10 cellular contexts compared by ENCODE assay signal in genomic region chr2:134233733-134234135, GRCh38. TPM values are rescaled to one million over a fixed set of nuclear protein-coding genes. Genes with fewer than 3 reads are reported as not detected.
DNase-seq lines count a peak whose midpoint lies in the region; ATAC-seq and TF ChIP-seq lines count a peak whose summit lies in the region.
"Had no signal": no experiment of that assay in that cellular context is flagged by ENCODE, and none has a peak within 500 bp of the region (broad histone marks: within the 10 kb centered on the region; RNA-seq: fewer than 3 reads in every experiment).

No MANE protein-coding gene starts in this region.

- CTCF ChIA-PET in naive thymus-derived CD4-positive, alpha-beta T cell (lab: Charles Lee), result interaction anchor here (2.8 kb wide), 1 partner anchor 12 kb away, joined by 13 read pairs; no protein-coding TSS in a partner anchor

- 36 to 43% methylated on average over 2 of the region's 2 CpGs for WGBS in thyroid gland, 2 donors

- peak overlapping the region; percentile 28 for H3K4me3 ChIP-seq in Jurkat, Clone E6-1 (ENCODE audit: low read length)
- peak overlapping the region; percentile 14 for H3K4me3 ChIP-seq in naive thymus-derived CD4-positive, alpha-beta T cell (ENCODE audit: low read length)
- no peak overlapping the region for H3K4me3 ChIP-seq in thyroid gland (replicated peaks in 1 of 3)
- H3K4me3 ChIP-seq: lung had no signal

- peak overlapping the region; percentile 29 to 81 (median 64) for H3K4me3 Mint-ChIP-seq in naive thymus-derived CD4-positive, alpha-beta T cell

- H3K36me3 Mint-ChIP-seq in naive thymus-derived CD4-positive, alpha-beta T cell, result peaks cover 3 to 28% (median 3%) of the 10 kb centered on the region in 5 donors

- H3K9me3 ChIP-seq in naive thymus-derived CD4-positive, alpha-beta T cell (ENCODE audit: control insufficient read depth in 2 of 3, low read length in 3 of 3), result peaks cover 0 to 3% (median 0%) of the 10 kb centered on the region in 3 experiments
- no peaks in the 10 kb centered on the region for H3K9me3 ChIP-seq in thyroid gland

- POLR2A ChIA-PET in naive thymus-derived CD4-positive, alpha-beta T cell (lab: Charles Lee), result interaction anchor here (1.8 kb wide), 1 partner anchor 10 kb away, joined by 4 read pairs; no protein-coding TSS in a partner anchor

- no peak for TF ChIP-seq POLR2A in thyroid gland (IDR thresholded peaks at IDR 0.05)

- no peaks in the 10 kb centered on the region for H3K36me3 ChIP-seq in naive thymus-derived CD4-positive, alpha-beta T cell (ENCODE audit: control insufficient read depth in 2 of 3, insufficient read depth in 3 of 3, low read length in 3 of 3)
- H3K36me3 ChIP-seq in thyroid gland, result no peaks in the 10 kb centered on the region

- peak; percentile 41 for DNase-seq in Jurkat, Clone E6-1 (ENCODE audit: low read depth, low spot score)
- no peak for DNase-seq in naive thymus-derived CD4-positive, alpha-beta T cell
- DNase-seq in NCI-H2081 (lab: John Stamatoyannopoulos, UW) (no peak), A172 (ENCODE audit: low spot score) (no peak), NOMO-1 treated with dmso at 0.1 percent for 144 hours (lab: John Stamatoyannopoulos, UW; ENCODE audit: unreplicated experiment) (no peak), thyroid gland (no peak)
- DNase-seq: Right ventricle myocardium superior had no signal

- no peak for TF ChIP-seq CTCF in thyroid gland (IDR thresholded peaks at IDR 0.05)

- H3K27me3 ChIP-seq in naive thymus-derived CD4-positive, alpha-beta T cell (ENCODE audit: control insufficient read depth in 2 of 2, insufficient read depth in 2 of 2, low read length in 2 of 2), result no peaks in the 10 kb centered on the region
- no peaks in the 10 kb centered on the region for H3K27me3 ChIP-seq in thyroid gland

- H3K27ac Mint-ChIP-seq in naive thymus-derived CD4-positive, alpha-beta T cell, result peak overlapping the region; percentile 62 to 87 (median 76)

- intact Hi-C loops in naive thymus-derived CD4-positive, alpha-beta T cell (cut with micrococcal nuclease), result loop anchor here (1.0 to 5.0 kb wide), 5 partner anchors 12 to 179 kb away; no protein-coding TSS in a partner anchor
- intact Hi-C loops in thyroid gland (cut with DNase I), result no loop called here

- peaks cover 57 to 81% (median 75%) of the 10 kb centered on the region in 7 donors for H3K4me1 Mint-ChIP-seq in naive thymus-derived CD4-positive, alpha-beta T cell

- H3K9me3 Mint-ChIP-seq in naive thymus-derived CD4-positive, alpha-beta T cell, result peaks cover 0 to 11% (median 4%) of the 10 kb centered on the region in 11 donors

- H3K27me3 Mint-ChIP-seq in naive thymus-derived CD4-positive, alpha-beta T cell, result no peaks in the 10 kb centered on the region

- ATAC-seq in GM18861 (IDR thresholded peaks at IDR 0.05; ENCODE audit: unreplicated experiment) (peak; percentile 45), GM21825 (IDR thresholded peaks at IDR 0.05; ENCODE audit: unreplicated experiment) (peak; percentile 70)
- ATAC-seq in naive thymus-derived CD4-positive, alpha-beta T cell, result no peak

- peaks cover 56 to 59% of the 10 kb centered on the region in 2 donors for H3K4me1 ChIP-seq in naive thymus-derived CD4-positive, alpha-beta T cell (ENCODE audit: control insufficient read depth in 2 of 2, insufficient read depth in 2 of 2, low read length in 2 of 2)
- H3K4me1 ChIP-seq in thyroid gland, result peaks cover 0 to 17% of the 10 kb centered on the region in 2 donors

- peak overlapping the region; percentile 37 for H3K27ac ChIP-seq in naive thymus-derived CD4-positive, alpha-beta T cell (ENCODE audit: low read depth, low read length)
- H3K27ac ChIP-seq in thyroid gland, result peak overlapping the region in 1 of 3 donors; percentile 39

RNA-seq across cellular contexts. Expression of gene MGAT5, which starts 20.1 kb away (rescaled TPM):
- polyA plus RNA-seq in Jurkat, Clone E6-1 (2012; ENCODE audit: insufficient read depth, insufficient read length), result 12.4 TPM
- total RNA-seq in naive thymus-derived CD4-positive, alpha-beta T cell, result 10 to 100 TPM; 35.5 to 48.0 (median 40.3) TPM
- 1 to 10 TPM; 5.3 to 8.5 TPM for polyA plus RNA-seq in naive thymus-derived CD4-positive, alpha-beta T cell
- 22.9 and 31.8 TPM in 2 replicates for total RNA-seq in A172 (2014; rRNA removed; shearing (Covaris generic))
- total RNA-seq in thyroid gland, result 10 to 100 TPM; 47.5 to 64.4 (median 50.4) TPM

Comparison
In these comparisons a context has a peak if more than half of its experiments do, and no peak if none do; other contexts are left out.
1. H3K4me3 ChIP-seq: peak in Jurkat, Clone E6-1 (single experiment) and naive thymus-derived CD4-positive, alpha-beta T cell (single experiment); none in thyroid gland (0 of 3).